Comparison of ENCODE assay signal across 21 cellular contexts in the genomic region with DNA sequence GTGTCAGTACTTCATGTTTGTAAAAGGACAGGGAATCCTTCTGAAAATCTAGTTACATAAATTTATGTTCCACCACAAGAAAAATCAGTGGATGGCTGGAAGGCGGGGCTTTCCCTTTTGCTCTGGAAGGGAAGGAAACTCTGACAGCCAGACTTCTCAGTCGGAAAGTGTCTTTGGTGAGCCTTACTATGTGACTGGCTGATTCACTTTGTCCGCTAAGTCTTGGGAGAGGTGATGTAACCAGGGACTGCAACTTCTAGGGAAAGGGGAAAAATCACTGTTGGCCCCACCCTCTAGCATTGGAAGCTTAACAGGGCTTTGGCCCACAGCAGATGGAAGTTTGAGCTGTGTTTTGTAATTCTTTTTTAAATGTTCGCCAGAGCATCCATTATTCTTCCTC.
DNase-seq lines count a peak whose midpoint lies in the region; ATAC-seq and TF ChIP-seq lines count a peak whose summit lies in the region.
"Had no signal": no experiment of that assay in that cellular context is flagged by ENCODE, and none has a peak within 500 bp of the region (broad histone marks: within the 10 kb centered on the region; RNA-seq: fewer than 3 reads in every experiment).

No MANE protein-coding gene starts in this region.

- H3K79me2 ChIP-seq in hepatocyte = no peaks in the 10 kb centered on the region

- TF ChIP-seq POLR2A in vagina (IDR thresholded peaks at IDR 0.05) = no peak

- H3K27me3 ChIP-seq in hepatocyte (no peaks in the 10 kb centered on the region), rectal smooth muscle tissue (ENCODE audit: control insufficient read depth, insufficient read depth, low read length) (no peaks in the 10 kb centered on the region), vagina (no peaks in the 10 kb centered on the region)
- H3K27me3 ChIP-seq: colonic mucosa, neural progenitor cell, SJCRH30 had no signal

- H3K4me3 ChIP-seq in fibroblast of the aortic adventitia (ENCODE audit: low read depth, low read length) (no peak overlapping the region), hepatocyte (no peak overlapping the region), rectal smooth muscle tissue (ENCODE audit: low read length) (no peak overlapping the region), vagina (no peak overlapping the region)
- H3K4me3 ChIP-seq: colonic mucosa, neural progenitor cell, SJCRH30 had no signal

- no peaks in the 10 kb centered on the region for H4K20me1 ChIP-seq in hepatocyte (ENCODE audit: insufficient read depth, poor library complexity, severe bottlenecking)

- H3K4me2 ChIP-seq in hepatocyte = no peak overlapping the region
- H3K4me2 ChIP-seq: KMS-11, neural progenitor cell had no signal

- H3K36me3 ChIP-seq in hepatocyte (replicated peaks; ENCODE audit: insufficient read depth, low read depth) (no peaks in the 10 kb centered on the region), rectal smooth muscle tissue (ENCODE audit: control insufficient read depth, insufficient read depth, low read length) (no peaks in the 10 kb centered on the region), vagina (no peaks in the 10 kb centered on the region)
- H3K36me3 ChIP-seq: colonic mucosa, neural progenitor cell, SJCRH30 had no signal

- no peaks in the 10 kb centered on the region for H3K4me1 ChIP-seq in hepatocyte (ENCODE audit: insufficient read depth)
- H3K4me1 ChIP-seq in rectal smooth muscle tissue (ENCODE audit: control insufficient read depth, insufficient read depth, low read length) = peaks cover 5% of the 10 kb centered on the region
- H3K4me1 ChIP-seq in vagina = peaks cover 6% of the 10 kb centered on the region
- H3K4me1 ChIP-seq: colonic mucosa, neural progenitor cell, SJCRH30 had no signal

- DNase-seq in fibroblast of the aortic adventitia (ENCODE audit: low read depth) (peak; percentile 12), hepatocyte (ENCODE audit: low spot score) (peak; percentile 15), vagina (ENCODE audit: extremely low spot score in 2 of 2) (peak in 1 of 2 donors; percentile 93), Ammon's horn (ENCODE audit: low spot score) (no peak)
- DNase-seq in activated CD8-positive, alpha-beta memory T cell treated with anti-CD3 and anti-CD28 coated beads, Interleukin-2, amount 50 U/mL, for 48 hours = no peak
- DNase-seq: activated CD4-positive, alpha-beta T cell treated with anti-CD3 and anti-CD28 coated beads, Interleukin-2, amount 10 ng/mL, durations not matched to agents 7 days and 5 days; activated naive CD4-positive, alpha-beta T cell treated with Interleukin-2 at 50 U/mL for 16 hours; CD4-positive, CD25-positive, alpha-beta regulatory T cell; colonic mucosa; effector memory CD8-positive, alpha-beta T cell; erythroblast; NCI-H1417 treated with DMSO at 0.1 percent for 48 hours; NCI-H2081; NCI-H226; posterior cingulate gyrus; SJCRH30; trophoblast cell had no signal

- no peak for ATAC-seq in GM18861 (IDR thresholded peaks at IDR 0.05; ENCODE audit: unreplicated experiment)
- ATAC-seq: effector memory CD8-positive, alpha-beta T cell had no signal

- no peak overlapping the region for H3K27ac ChIP-seq in hepatocyte
- H3K27ac ChIP-seq in rectal smooth muscle tissue (ENCODE audit: low read depth, low read length) = peak overlapping the region; percentile 49
- H3K27ac ChIP-seq in vagina = peak overlapping the region; percentile 49
- H3K27ac ChIP-seq: colonic mucosa, KMS-11, neural progenitor cell, SJCRH30 had no signal

- H3K9me3 ChIP-seq in hepatocyte (ENCODE audit: low read depth) = no peaks in the 10 kb centered on the region
- H3K9me3 ChIP-seq in vagina = no peaks in the 10 kb centered on the region
- H3K9me3 ChIP-seq: colonic mucosa, SJCRH30 had no signal

- intact Hi-C loops in vagina (cut with DNase I) = no loop called here

- 90% methylated on average over 4 of the region's 4 CpGs for WGBS in hepatocyte (ENCODE audit: low lambda C conversion rate, missing lambda C conversion rate)

- no peak overlapping the region for H2AFZ ChIP-seq in hepatocyte
- H2AFZ ChIP-seq: neural progenitor cell had no signal

- H3K9ac ChIP-seq in rectal smooth muscle tissue (ENCODE audit: low read length) = no peak overlapping the region
- H3K9ac ChIP-seq: KMS-11, neural progenitor cell had no signal

- TF ChIP-seq CTCF in fibroblast of the aortic adventitia (IDR thresholded peaks at IDR 0.05; ENCODE audit: insufficient read depth, low read length) = no peak
- TF ChIP-seq CTCF in hepatocyte (IDR thresholded peaks at IDR 0.05; ENCODE audit: poor library complexity) = no peak
- TF ChIP-seq CTCF in vagina (IDR thresholded peaks at IDR 0.05) = no peak

- no peaks in the 10 kb centered on the region for H3K9me2 ChIP-seq in hepatocyte (replicated peaks; ENCODE audit: insufficient read depth)

Comparison
In these comparisons a context has a peak if more than half of its experiments do, and no peak if none do; other contexts are left out.
1. DNase-seq: peak in fibroblast of the aortic adventitia (single experiment) and hepatocyte (single experiment); none in Ammon's horn (single experiment) and activated CD8-positive, alpha-beta memory T cell treated with anti-CD3 and anti-CD28 coated beads, Interleukin-2, amount 50 U/mL, for 48 hours (single experiment).